In genomic region chr6:62150048-62150663, GRCh38 we compare ENCODE assay signal across 8 cellular contexts.
DNase-seq lines count a peak whose midpoint lies in the region; ATAC-seq, FAIRE-seq and TF ChIP-seq lines count a peak whose summit lies in the region.

No MANE protein-coding gene starts in this region.

- H3K27ac ChIP-seq in thyroid gland = no peak overlapping the region

- ATAC-seq in GM21619 (IDR thresholded peaks at IDR 0.05; ENCODE audit: unreplicated experiment) = peak; percentile 84

- no peak overlapping the region for H3K4me3 ChIP-seq in thyroid gland (replicated peaks in 1 of 3)

- no peaks in the 10 kb centered on the region for H3K9me3 ChIP-seq in thyroid gland

- TF ChIP-seq RAD21 in Ishikawa (IDR thresholded peaks at IDR 0.05; ENCODE audit: low read depth) = peak; percentile 75

- peak; percentile 19 to 72 (median 58) for TF ChIP-seq CTCF in thyroid gland (IDR thresholded peaks at IDR 0.05)

- TF ChIP-seq POLR2A in thyroid gland (IDR thresholded peaks at IDR 0.05) = no peak

- H3K4me1 ChIP-seq in thyroid gland = peaks cover 7% of the 10 kb centered on the region in 2 donors

- 70 to 73% methylated on average over 3 of the region's 3 CpGs for WGBS in thyroid gland, 2 donors

- no peaks in the 10 kb centered on the region for H3K27me3 ChIP-seq in thyroid gland

- peak; percentile 86 for FAIRE-seq in frontal cortex (lab: Jason Lieb, UNC)

- H3K36me3 ChIP-seq in thyroid gland = no peaks in the 10 kb centered on the region

- intact Hi-C loops in thyroid gland (cut with DNase I) = no loop called here

- peak; percentile 57 to 66 for DNase-seq in NCI-H2081 (lab: John Stamatoyannopoulos, UW)
- DNase-seq in NCI-H2081 treated with DMSO at 0.1 percent for 48 hours (lab: John Stamatoyannopoulos, UW) = no peak
- peak; percentile 46 for DNase-seq in SK-N-DZ (ENCODE audit: low spot score)
- peak in 1 of 2 donors; percentile 4 for DNase-seq in frontal cortex (ENCODE audit: low spot score in 2 of 2)
- DNase-seq in thyroid gland = peak; percentile 16 to 34
- no peak for DNase-seq in activated gamma-delta T cell (lab: John Stamatoyannopoulos, UW)

- no peak for TF ChIP-seq EP300 in Ishikawa (IDR thresholded peaks at IDR 0.05; ENCODE audit: borderline replicate concordance)

TF ChIP-seq in Ishikawa, 13 proteins besides CTCF, POLR2A, EP300 and RAD21:
- TF ChIP-seq FOXM1 (IDR thresholded peaks at IDR 0.05; ENCODE audit: borderline replicate concordance, low read depth) (no peak), YY1 (IDR thresholded peaks at IDR 0.05; ENCODE audit: low read depth) (no peak), TEAD4 (IDR thresholded peaks at IDR 0.05) (no peak), EGR1 (IDR thresholded peaks at IDR 0.05) (no peak), USF1 (IDR thresholded peaks at IDR 0.05) (no peak), CEBPB (IDR thresholded peaks at IDR 0.05) (no peak; the same call in 1 of the 2 replicates), NFIC (IDR thresholded peaks at IDR 0.05) (no peak), ZBTB7A (IDR thresholded peaks at IDR 0.05; ENCODE audit: low read depth) (no peak), REST (IDR thresholded peaks at IDR 0.05; ENCODE audit: low read depth) (no peak), CREB1 (IDR thresholded peaks at IDR 0.05; ENCODE audit: low read depth) (no peak), TCF12 (IDR thresholded peaks at IDR 0.05; ENCODE audit: low read depth) (no peak), TAF1 (IDR thresholded peaks at IDR 0.05; ENCODE audit: low read depth) (no peak), MAX (IDR thresholded peaks at IDR 0.05) (no peak)
TF ChIP-seq in Ishikawa: peak in this region for 0.

Comparison
In these comparisons a context has a peak if more than half of its experiments do, and no peak if none do; other contexts are left out.
1. DNase-seq: peak in NCI-H2081 (2 of 2), SK-N-DZ (single experiment) and thyroid gland (2 of 2); none in NCI-H2081 treated with DMSO at 0.1 percent for 48 hours (single experiment) and activated gamma-delta T cell (single experiment).